31 cellular contexts compared by ENCODE assay signal in the genomic region with DNA sequence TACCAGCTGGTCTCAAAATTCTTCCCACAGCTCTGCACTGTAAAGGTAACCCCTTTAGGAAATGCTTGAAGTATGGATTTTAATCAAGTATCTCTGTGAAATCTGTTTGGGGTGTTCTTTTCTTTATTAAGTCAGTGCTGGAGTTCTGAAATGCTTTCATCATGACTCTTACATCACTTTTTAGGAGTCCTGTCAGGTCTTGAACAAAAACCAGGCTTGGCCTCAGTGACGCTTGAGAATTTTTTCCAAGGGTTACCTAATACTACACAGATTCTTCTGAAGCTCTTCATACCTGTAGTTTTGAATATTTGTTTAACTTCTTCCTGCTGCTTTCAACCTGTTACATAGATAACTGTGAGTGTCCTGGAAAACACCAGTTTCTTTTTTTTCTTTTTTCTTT. TPM values are rescaled to one million over a fixed set of nuclear protein-coding genes. Genes with fewer than 3 reads are reported as not detected.
A peak's percentile ranks its signal among the peaks of the same experiment; 100 is the strongest.
DNase-seq lines count a peak whose midpoint lies in the region; ATAC-seq, FAIRE-seq and TF ChIP-seq lines count a peak whose summit lies in the region.
"Had no signal": no experiment of that assay in that cellular context is flagged by ENCODE, and none has a peak within 500 bp of the region (broad histone marks: within the 10 kb centered on the region; RNA-seq: fewer than 3 reads in every experiment).

No MANE protein-coding gene starts in this region.

- no peak for ATAC-seq in A549
- ATAC-seq in RWPE2 (ENCODE audit: low read depth) = peak; percentile 66
- ATAC-seq: activated CD8-positive, alpha-beta T cell treated with anti-CD3 and anti-CD28 coated beads, Interleukin-2, amount 10 ng/mL, durations not matched to agents 7 days and 5 days; activated T-helper 17 cell treated with anti-CD3 and anti-CD28 coated beads, Interleukin-2, amount 50 U/mL, for 72 hours; left colon; Right ventricle myocardium inferior; upper lobe of right lung had no signal

- peak overlapping the region; percentile 4 to 71; a peak in 4 of 6 replicates for H3K27ac ChIP-seq in A549
- peak overlapping the region; percentile 78 for H3K27ac ChIP-seq in RWPE2 (ENCODE audit: poor library complexity, severe bottlenecking)
- peak overlapping the region; percentile 60 for H3K27ac ChIP-seq in keratinocyte (ENCODE audit: control insufficient read depth, insufficient read depth, low read length)
- H3K27ac ChIP-seq: coronary artery, skin epidermis, upper lobe of right lung had no signal

- H2AFZ ChIP-seq in keratinocyte (ENCODE audit: control insufficient read depth, low read length) = no peak overlapping the region

- H3K27me3 ChIP-seq in RWPE2 (ENCODE audit: insufficient read depth, poor library complexity, severe bottlenecking) = no peaks in the 10 kb centered on the region
- no peaks in the 10 kb centered on the region for H3K27me3 ChIP-seq in keratinocyte (ENCODE audit: control insufficient read depth, extremely low read depth, insufficient read depth, low read length)
- H3K27me3 ChIP-seq: upper lobe of right lung had no signal

- CTCF ChIA-PET in A549 (lab: Yijun Ruan, JAX) = interaction anchor here (1.0 to 3.3 kb wide), 4 partner anchors 12 to 134 kb away, joined by 3 to 20 read pairs (median 18); no protein-coding TSS in a partner anchor

- no peaks in the 10 kb centered on the region for H3K9me1 ChIP-seq in keratinocyte (ENCODE audit: control insufficient read depth, extremely low read depth, insufficient read depth, low read length)

- no peaks in the 10 kb centered on the region for H4K20me1 ChIP-seq in keratinocyte (ENCODE audit: control insufficient read depth, extremely low read depth, insufficient read depth, low read length)

- TF ChIP-seq POLR2A in A549 (IDR thresholded peaks at IDR 0.05; ENCODE audit: low read length) = no peak

- no peak for DNase-seq in A549 (ENCODE audit: low read depth in 1 of 2, low spot score in 1 of 2)
- DNase-seq in RWPE2 (ENCODE audit: low spot score) = no peak
- DNase-seq in choroid plexus epithelial cell (ENCODE audit: low read depth) = peak; percentile 44
- no peak for DNase-seq in keratinocyte (ENCODE audit: low read depth, low spot score)
- no peak for DNase-seq in frontal cortex (ENCODE audit: low spot score in 2 of 2)
- DNase-seq in activated CD8-positive, alpha-beta memory T cell treated with anti-CD3 and anti-CD28 coated beads, Interleukin-2, amount 50 U/mL, for 4 hours = no peak
- no peak for DNase-seq in medulla oblongata (ENCODE audit: extremely low spot score)
- DNase-seq in NCI-H1048 (lab: John Stamatoyannopoulos, UW) = no peak
- DNase-seq: 8988T; activated CD8-positive, alpha-beta T cell treated with anti-CD3 and anti-CD28 coated beads, Interleukin-2, amount 10 ng/mL, durations not matched to agents 7 days and 5 days; activated naive CD4-positive, alpha-beta T cell treated with anti-CD3 and anti-CD28 coated beads, Interleukin-2, amount 10 ng/mL, durations not matched to agents 7 days and 5 days; amniotic stem cell; DMS79 treated with DMSO at 0.1 percent for 48 hours; effector memory CD4-positive, alpha-beta T cell; erythroblast; foreskin melanocyte; left colon; NCI-H1092 treated with DMSO at 0.1 percent for 48 hours; NCI-H187; NCI-H524 treated with DMSO at 0.1 percent for 48 hours; nephron progenitor cell; retina; stimulated activated naive CD4-positive, alpha-beta T cell; T-helper 2 cell; upper lobe of right lung had no signal

- WGBS in A549 (ENCODE audit: missing lambda C conversion rate) = 84% methylated on average over 1 of the region's 1 CpG

- TF ChIP-seq EP300 in A549 (IDR thresholded peaks at IDR 0.05) = no peak

- TF ChIP-seq CTCF in A549 (IDR thresholded peaks at IDR 0.05) (no peak), RWPE2 (IDR thresholded peaks at IDR 0.05; ENCODE audit: poor library complexity, severe bottlenecking) (no peak), choroid plexus epithelial cell (conservative IDR thresholded peaks at IDR 0.05; ENCODE audit: low read depth, low read length) (no peak), keratinocyte (optimal IDR thresholded peaks at IDR 0.05 in 1 of 3, IDR thresholded peaks at IDR 0.05 in 1 of 3, conservative IDR thresholded peaks at IDR 0.05 in 1 of 3; ENCODE audit: extremely low read depth in 1 of 3, insufficient read depth in 2 of 3, low read length in 3 of 3) (no peak)

- dilution Hi-C loops in keratinocyte (cut with MboI; ENCODE audit: extremely low pct_ligation_motif_present, low sequenced_read_pairs) = no loop called here

- H3K36me3 ChIP-seq in RWPE2 (ENCODE audit: low read depth) (peaks cover 52% of the 10 kb centered on the region), keratinocyte (ENCODE audit: control insufficient read depth in 2 of 2, extremely low read depth in 1 of 2, insufficient read depth in 2 of 2, low read length in 2 of 2) (peaks cover 2 to 6% of the 10 kb centered on the region in 2 experiments)

- H3K4me3 ChIP-seq in A549 (no peak overlapping the region), RWPE2 (ENCODE audit: severe bottlenecking) (no peak overlapping the region), choroid plexus epithelial cell (ENCODE audit: low read depth, low read length) (no peak overlapping the region), keratinocyte (ENCODE audit: control insufficient read depth in 2 of 3, extremely low read depth in 1 of 3, insufficient read depth in 2 of 3, low read depth in 1 of 3, low read length in 3 of 3) (no peak overlapping the region)
- H3K4me3 ChIP-seq: coronary artery, K562, skin epidermis, upper lobe of right lung had no signal

- H3K9me3 ChIP-seq in A549 (no peaks in the 10 kb centered on the region), RWPE2 (ENCODE audit: severe bottlenecking) (no peaks in the 10 kb centered on the region), keratinocyte (ENCODE audit: control insufficient read depth, low read depth, low read length) (no peaks in the 10 kb centered on the region)
- H3K9me3 ChIP-seq: upper lobe of right lung had no signal

- no peaks in the 10 kb centered on the region for H3K79me2 ChIP-seq in keratinocyte (ENCODE audit: control insufficient read depth, insufficient read depth, low read length)

- FAIRE-seq in A549 (lab: Jason Lieb, UNC) (no peak), keratinocyte (lab: Jason Lieb, UNC) (no peak), frontal cortex (lab: Jason Lieb, UNC) (no peak)
- FAIRE-seq: K562 had no signal

- TF ChIP-seq RAD21 in A549 (conservative IDR thresholded peaks at IDR 0.05 in 1 of 2, IDR thresholded peaks at IDR 0.05 in 1 of 2) = no peak

- peaks cover 43% of the 10 kb centered on the region for H3K4me1 ChIP-seq in A549
- H3K4me1 ChIP-seq in RWPE2 (ENCODE audit: insufficient read depth, poor library complexity, severe bottlenecking) = peaks cover 37% of the 10 kb centered on the region
- H3K4me1 ChIP-seq in keratinocyte (ENCODE audit: control insufficient read depth, extremely low read depth, insufficient read depth, low read length) = peaks cover 42% of the 10 kb centered on the region
- H3K4me1 ChIP-seq: upper lobe of right lung had no signal

- H3K9ac ChIP-seq in keratinocyte (ENCODE audit: control insufficient read depth, extremely low read depth, insufficient read depth, low read length) = no peak overlapping the region

- H3K4me2 ChIP-seq in A549 (peak overlapping the region; percentile 20; the same call in 2 of the 3 replicates), keratinocyte (ENCODE audit: control insufficient read depth, extremely low read depth, insufficient read depth, low read depth, low read length) (peak overlapping the region; percentile 4)

- POLR2A ChIA-PET in A549 (lab: Yijun Ruan, JAX) = no interaction called here

TF ChIP-seq in A549, 52 proteins besides CTCF, POLR2A, EP300 and RAD21:
- TF ChIP-seq, protein P1, sequence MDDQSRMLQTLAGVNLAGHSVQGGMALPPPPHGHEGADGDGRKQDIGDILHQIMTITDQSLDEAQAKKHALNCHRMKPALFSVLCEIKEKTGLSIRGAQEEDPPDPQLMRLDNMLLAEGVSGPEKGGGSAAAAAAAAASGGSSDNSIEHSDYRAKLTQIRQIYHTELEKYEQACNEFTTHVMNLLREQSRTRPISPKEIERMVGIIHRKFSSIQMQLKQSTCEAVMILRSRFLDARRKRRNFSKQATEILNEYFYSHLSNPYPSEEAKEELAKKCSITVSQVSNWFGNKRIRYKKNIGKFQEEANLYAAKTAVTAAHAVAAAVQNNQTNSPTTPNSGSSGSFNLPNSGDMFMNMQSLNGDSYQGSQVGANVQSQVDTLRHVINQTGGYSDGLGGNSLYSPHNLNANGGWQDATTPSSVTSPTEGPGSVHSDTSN (IDR thresholded peaks at IDR 0.05) = no peak
- TF ChIP-seq, protein P2, sequence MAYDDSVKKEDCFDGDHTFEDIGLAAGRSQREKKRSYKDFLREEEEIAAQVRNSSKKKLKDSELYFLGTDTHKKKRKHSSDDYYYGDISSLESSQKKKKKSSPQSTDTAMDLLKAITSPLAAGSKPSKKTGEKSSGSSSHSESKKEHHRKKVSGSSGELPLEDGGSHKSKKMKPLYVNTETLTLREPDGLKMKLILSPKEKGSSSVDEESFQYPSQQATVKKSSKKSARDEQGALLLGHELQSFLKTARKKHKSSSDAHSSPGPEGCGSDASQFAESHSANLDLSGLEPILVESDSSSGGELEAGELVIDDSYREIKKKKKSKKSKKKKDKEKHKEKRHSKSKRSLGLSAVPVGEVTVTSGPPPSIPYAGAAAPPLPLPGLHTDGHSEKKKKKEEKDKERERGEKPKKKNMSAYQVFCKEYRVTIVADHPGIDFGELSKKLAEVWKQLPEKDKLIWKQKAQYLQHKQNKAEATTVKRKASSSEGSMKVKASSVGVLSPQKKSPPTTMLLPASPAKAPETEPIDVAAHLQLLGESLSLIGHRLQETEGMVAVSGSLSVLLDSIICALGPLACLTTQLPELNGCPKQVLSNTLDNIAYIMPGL (CRISPR knock-in tag; IDR thresholded peaks at IDR 0.05; ENCODE audit: borderline replicate concordance) = no peak
- no peak for TF ChIP-seq RNF2 (IDR thresholded peaks at IDR 0.05; ENCODE audit: borderline replicate concordance, low read depth)
- no peak for TF ChIP-seq HDAC2 (IDR thresholded peaks at IDR 0.05)

RNA-seq across cellular contexts. Expression of a gene that starts 47.0 kb away (rescaled TPM):
- polyA plus RNA-seq in A549 (2011; rRNA removed) (1.0 and 1.2 TPM in 2 replicates), A549 (2017; fragmentation: RNase III; extraction: RNeasy Plus Mini Kit Qiagen cat#74134 plus additional on column Dnase treatment) (1.7 to 2.2 TPM (median 1.8 TPM) in 3 replicates), keratinocyte (0.08 to 0.21 TPM (median 0.16 TPM) in 3 replicates)
- 2.1 and 3.0 TPM in 2 replicates for polyA plus RNA-seq in A549 (2012; cell fraction: cytosol; rRNA removed)
- 7.1 and 12.6 TPM in 2 replicates for polyA plus RNA-seq in A549 (2012; cell fraction: nucleus; rRNA removed)
- polyA minus RNA-seq in A549 (2011; rRNA and poly(A)+ RNA removed) = 0.70 and 0.88 TPM in 2 replicates
- polyA plus RNA-seq in keratinocyte (2011; ENCODE audit: low read depth) = not detected
- polyA plus RNA-seq in keratinocyte (2011; cell fraction: cytosol; rRNA removed) = 0.06 and 0.23 TPM in 2 replicates
- 0.20 and 0.64 TPM in 2 replicates for polyA plus RNA-seq in keratinocyte (2011; cell fraction: nucleus; rRNA removed)
- polyA plus RNA-seq in keratinocyte (2012; ENCODE audit: low replicate concordance) = 0.30 and 0.57 TPM in 2 replicates
- 0.03 to 0.23 TPM (median 0.23 TPM) in 3 replicates for polyA minus RNA-seq in keratinocyte
- not detected for polyA minus RNA-seq in keratinocyte (2011; cell fraction: cytosol; rRNA and poly(A)+ RNA removed)
- 0.32 and 0.39 TPM in 2 replicates for polyA minus RNA-seq in keratinocyte (2011; cell fraction: nucleus; rRNA and poly(A)+ RNA removed)
- 3.7 TPM for total RNA-seq in frontal cortex
- total RNA-seq: lung microvascular endothelial cell had no signal
